ENCODE assay signal across 10 cellular contexts in the genomic region with DNA sequence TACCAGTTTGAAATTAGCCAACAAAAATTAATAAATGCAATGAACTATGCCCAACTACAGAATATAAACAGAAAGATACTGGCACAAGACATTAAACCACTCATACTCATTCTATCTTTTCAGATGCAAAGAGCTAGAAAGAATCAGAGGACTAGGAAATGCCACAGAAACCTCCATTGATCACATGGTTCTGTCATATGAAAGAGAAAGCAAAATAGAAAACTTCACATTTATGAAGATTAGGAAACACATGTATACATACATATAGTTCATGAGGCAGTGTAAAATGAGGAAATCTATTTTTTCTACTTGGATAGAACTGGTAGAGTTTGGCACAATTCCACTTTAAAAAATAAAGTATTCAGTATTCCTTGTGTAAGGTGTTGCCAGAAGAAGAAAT.
DNase-seq lines count a peak whose midpoint lies in the region; ATAC-seq, FAIRE-seq and TF ChIP-seq lines count a peak whose summit lies in the region.
"Had no signal": no experiment of that assay in that cellular context is flagged by ENCODE, and none has a peak within 500 bp of the region (broad histone marks: within the 10 kb centered on the region; RNA-seq: fewer than 3 reads in every experiment).

No MANE protein-coding gene starts in this region.

- in situ Hi-C loops in HepG2 (cut with HindIII; ENCODE audit: extremely low pct_ligation_motif_present, low pct_unique_long_range_greater_than_20kb): no loop called here

- no peaks in the 10 kb centered on the region for H3K36me3 ChIP-seq in right lobe of liver
- H3K36me3 ChIP-seq in HepG2 (replicated peaks in 1 of 2; ENCODE audit: control insufficient read depth in 1 of 2, insufficient read depth in 2 of 2, low read length in 2 of 2): no peaks in the 10 kb centered on the region

- TF ChIP-seq EP300 in HepG2 (IDR thresholded peaks at IDR 0.05; ENCODE audit: low read depth in 2 of 2, low read length in 2 of 2): no peak
- no peak for TF ChIP-seq EP300 in HepG2 (CRISPR knock-in tag; IDR thresholded peaks at IDR 0.05; ENCODE audit: borderline replicate concordance)

- intact Hi-C loops in right lobe of liver (cut with DNase I): no loop called here
- intact Hi-C loops in HepG2 (cut with micrococcal nuclease; ENCODE audit: unreplicated experiment): no loop called here
- intact Hi-C loops in activated B cell treated with CpG ODN at 0.5 μM for 24 hours (cut with micrococcal nuclease): loop anchor here (5.0 kb wide), 1 partner anchor 33 kb away; no protein-coding TSS in a partner anchor
- intact Hi-C loops in dorsolateral prefrontal cortex (cut with DNase I): no loop called here

- no peaks in the 10 kb centered on the region for H4K20me1 ChIP-seq in HepG2 (ENCODE audit: insufficient read depth, low read length)

- BruUV-seq in HepG2 (replicated peaks; lab: Mats Ljungman, UMichigan): no TSS peak

- POLR2A ChIA-PET in HepG2 (lab: Yijun Ruan, JAX) (no interaction called here), activated B cell treated with CpG ODN at 0.5 μM for 24 hours (lab: Charles Lee) (interaction anchor here (1.9 to 2.3 kb wide), 2 partner anchors 18 to 33 kb away, joined by 6 to 9 read pairs; no protein-coding TSS in a partner anchor)

- H3K9ac ChIP-seq in HepG2 (ENCODE audit: insufficient read depth, low read depth, low read length): no peak overlapping the region
- H3K9ac ChIP-seq: parathyroid adenoma had no signal

- DNase-seq in right lobe of liver (no peak), HepG2 (ENCODE audit: low spot score) (no peak), activated B cell treated with CpG ODN at 0.5 μM for 24 hours (no peak), dorsolateral prefrontal cortex (no peak), NCI-H526 treated with DMSO at 0.1 percent for 48 hours (lab: John Stamatoyannopoulos, UW) (no peak), NCI-H1092 (lab: John Stamatoyannopoulos, UW) (no peak), NCI-H226 (no peak)

- no peaks in the 10 kb centered on the region for H3K27me3 Mint-ChIP-seq in activated B cell treated with CpG ODN at 0.5 μM for 24 hours

- no peaks in the 10 kb centered on the region for H3K9me3 ChIP-seq in right lobe of liver
- H3K9me3 ChIP-seq in HepG2 (ENCODE audit: low read length): no peaks in the 10 kb centered on the region

- TF ChIP-seq POLR2A in right lobe of liver (IDR thresholded peaks at IDR 0.05) (no peak), HepG2 (IDR thresholded peaks at IDR 0.05; ENCODE audit: insufficient read depth in 1 of 2, low read depth in 2 of 2, low read length in 2 of 2) (no peak)

- H3K27me3 ChIP-seq in right lobe of liver (no peaks in the 10 kb centered on the region), HepG2 (ENCODE audit: control insufficient read depth in 1 of 2, insufficient read depth in 2 of 2, low read length in 2 of 2) (no peaks in the 10 kb centered on the region), dorsolateral prefrontal cortex (no peaks in the 10 kb centered on the region)

- FAIRE-seq in HepG2 (lab: Jason Lieb, UNC): no peak
- FAIRE-seq: K562 had no signal

- H3K27ac Mint-ChIP-seq in activated B cell treated with CpG ODN at 0.5 μM for 24 hours: peak overlapping the region; percentile 38

- no peaks in the 10 kb centered on the region for H3K36me3 Mint-ChIP-seq in activated B cell treated with CpG ODN at 0.5 μM for 24 hours (ENCODE audit: low read depth)

- peak overlapping the region; percentile 21 for H3K4me3 Mint-ChIP-seq in activated B cell treated with CpG ODN at 0.5 μM for 24 hours

- no peak for TF ChIP-seq RAD21 in HepG2 (CRISPR knock-in tag; IDR thresholded peaks at IDR 0.05)

- TF ChIP-seq CTCF in right lobe of liver (IDR thresholded peaks at IDR 0.05) (no peak), HepG2 (CRISPR knock-in tag; IDR thresholded peaks at IDR 0.05) (no peak), activated B cell treated with CpG ODN at 0.5 μM for 24 hours (IDR thresholded peaks at IDR 0.05) (no peak), dorsolateral prefrontal cortex (IDR thresholded peaks at IDR 0.05 in 54 of 56, conservative IDR thresholded peaks at IDR 0.05 in 2 of 56; ENCODE audit: low read depth in 1 of 56, partially characterized antibody in 56 of 56) (no peak)

- no peak overlapping the region for H3K4me3 ChIP-seq in right lobe of liver
- no peak overlapping the region for H3K4me3 ChIP-seq in HepG2 (replicated peaks in 1 of 3; ENCODE audit: insufficient read depth in 1 of 3, low read depth in 2 of 3, low read length in 3 of 3)
- H3K4me3 ChIP-seq in dorsolateral prefrontal cortex: no peak overlapping the region
- H3K4me3 ChIP-seq: K562 had no signal

- no peaks in the 10 kb centered on the region for H3K9me3 Mint-ChIP-seq in activated B cell treated with CpG ODN at 0.5 μM for 24 hours

- H3K4me1 Mint-ChIP-seq in activated B cell treated with CpG ODN at 0.5 μM for 24 hours: peaks cover 56% of the 10 kb centered on the region

- no peak overlapping the region for H2AFZ ChIP-seq in HepG2 (ENCODE audit: low read length)
- H2AFZ ChIP-seq: parathyroid adenoma had no signal

- CTCF ChIA-PET in HepG2 (lab: Yijun Ruan, JAX; ENCODE audit: low intra/inter-chr PET ratio, low total read pairs): no interaction called here
- CTCF ChIA-PET in activated B cell treated with CpG ODN at 0.5 μM for 24 hours (lab: Charles Lee): no interaction called here

- H3K4me1 ChIP-seq in right lobe of liver (no peaks in the 10 kb centered on the region), HepG2 (ENCODE audit: insufficient read depth, low read length) (peaks cover 27% of the 10 kb centered on the region)
- H3K4me1 ChIP-seq: parathyroid adenoma had no signal

- H3K27ac ChIP-seq in right lobe of liver: peak overlapping the region in 1 of 3 donors; percentile 2
- H3K27ac ChIP-seq in HepG2 (ENCODE audit: extremely low read length, insufficient read depth, low read length): no peak overlapping the region
- H3K27ac ChIP-seq in dorsolateral prefrontal cortex: no peak overlapping the region
- H3K27ac ChIP-seq: parathyroid adenoma had no signal

- H3K4me2 ChIP-seq in HepG2 (ENCODE audit: low read depth, low read length): no peak overlapping the region

- ATAC-seq in right lobe of liver (peak in 3 of 4 donors; percentile 15 to 36 (median 28)), HepG2 (no peak), HG03064 (IDR thresholded peaks at IDR 0.05; ENCODE audit: low read depth, unreplicated experiment) (peak; percentile 70), activated B cell treated with CpG ODN at 0.5 μM for 24 hours (ENCODE audit: low read depth) (peak; percentile 32)
- ATAC-seq: K562 had no signal

- H3K79me2 ChIP-seq in HepG2 (ENCODE audit: insufficient read depth, low read length): no peaks in the 10 kb centered on the region
- H3K79me2 ChIP-seq: parathyroid adenoma had no signal

TF ChIP-seq in HepG2, 621 proteins besides CTCF, POLR2A, EP300 and RAD21 (continues in another document):
- TF ChIP-seq SMARCC2 (IDR thresholded peaks at IDR 0.05): no peak
- TF ChIP-seq WIZ (CRISPR knock-in tag; IDR thresholded peaks at IDR 0.05): no peak
- TF ChIP-seq SPEN (CRISPR knock-in tag; IDR thresholded peaks at IDR 0.05; ENCODE audit: low read depth): no peak
- TF ChIP-seq MTF1 (CRISPR knock-in tag; IDR thresholded peaks at IDR 0.05): no peak
- TF ChIP-seq HOXA5 (CRISPR knock-in tag; IDR thresholded peaks at IDR 0.05): no peak
- TF ChIP-seq KDM5A (IDR thresholded peaks at IDR 0.05; ENCODE audit: borderline replicate concordance, low read length): no peak
- TF ChIP-seq, protein P1, sequence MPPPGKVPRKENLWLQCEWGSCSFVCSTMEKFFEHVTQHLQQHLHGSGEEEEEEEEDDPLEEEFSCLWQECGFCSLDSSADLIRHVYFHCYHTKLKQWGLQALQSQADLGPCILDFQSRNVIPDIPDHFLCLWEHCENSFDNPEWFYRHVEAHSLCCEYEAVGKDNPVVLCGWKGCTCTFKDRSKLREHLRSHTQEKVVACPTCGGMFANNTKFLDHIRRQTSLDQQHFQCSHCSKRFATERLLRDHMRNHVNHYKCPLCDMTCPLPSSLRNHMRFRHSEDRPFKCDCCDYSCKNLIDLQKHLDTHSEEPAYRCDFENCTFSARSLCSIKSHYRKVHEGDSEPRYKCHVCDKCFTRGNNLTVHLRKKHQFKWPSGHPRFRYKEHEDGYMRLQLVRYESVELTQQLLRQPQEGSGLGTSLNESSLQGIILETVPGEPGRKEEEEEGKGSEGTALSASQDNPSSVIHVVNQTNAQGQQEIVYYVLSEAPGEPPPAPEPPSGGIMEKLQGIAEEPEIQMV (CRISPR knock-in tag; IDR thresholded peaks at IDR 0.05; ENCODE audit: low read depth): no peak
- TF ChIP-seq ZFP37 (CRISPR knock-in tag; IDR thresholded peaks at IDR 0.05; ENCODE audit: borderline replicate concordance): no peak
- no peak for TF ChIP-seq HNF4G (IDR thresholded peaks at IDR 0.05; ENCODE audit: borderline replicate concordance, low read depth, low read length)
- TF ChIP-seq HNF4G (CRISPR knock-in tag; IDR thresholded peaks at IDR 0.05; ENCODE audit: borderline replicate concordance, low read depth): no peak
- no peak for TF ChIP-seq STAG1 (CRISPR knock-in tag; IDR thresholded peaks at IDR 0.05)
- TF ChIP-seq ZNF263 (CRISPR knock-in tag; IDR thresholded peaks at IDR 0.05): no peak
- TF ChIP-seq ZNF883 (CRISPR knock-in tag; IDR thresholded peaks at IDR 0.05; ENCODE audit: not compliant biosample characterization): no peak
- no peak for TF ChIP-seq ZNF383 (CRISPR knock-in tag; IDR thresholded peaks at IDR 0.05; ENCODE audit: borderline replicate concordance)
- TF ChIP-seq, protein P2, sequence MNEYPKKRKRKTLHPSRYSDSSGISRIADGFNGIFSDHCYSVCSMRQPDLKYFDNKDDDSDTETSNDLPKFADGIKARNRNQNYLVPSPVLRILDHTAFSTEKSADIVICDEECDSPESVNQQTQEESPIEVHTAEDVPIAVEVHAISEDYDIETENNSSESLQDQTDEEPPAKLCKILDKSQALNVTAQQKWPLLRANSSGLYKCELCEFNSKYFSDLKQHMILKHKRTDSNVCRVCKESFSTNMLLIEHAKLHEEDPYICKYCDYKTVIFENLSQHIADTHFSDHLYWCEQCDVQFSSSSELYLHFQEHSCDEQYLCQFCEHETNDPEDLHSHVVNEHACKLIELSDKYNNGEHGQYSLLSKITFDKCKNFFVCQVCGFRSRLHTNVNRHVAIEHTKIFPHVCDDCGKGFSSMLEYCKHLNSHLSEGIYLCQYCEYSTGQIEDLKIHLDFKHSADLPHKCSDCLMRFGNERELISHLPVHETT (CRISPR knock-in tag; conservative IDR thresholded peaks at IDR 0.05): no peak
- no peak for TF ChIP-seq ZMYM3 (CRISPR knock-in tag; IDR thresholded peaks at IDR 0.05)
- no peak for TF ChIP-seq FIP1L1 (IDR thresholded peaks at IDR 0.05; ENCODE audit: borderline replicate concordance, insufficient read depth, low read depth, low read length)
